26 cellular contexts compared by ENCODE assay signal in the genomic region with DNA sequence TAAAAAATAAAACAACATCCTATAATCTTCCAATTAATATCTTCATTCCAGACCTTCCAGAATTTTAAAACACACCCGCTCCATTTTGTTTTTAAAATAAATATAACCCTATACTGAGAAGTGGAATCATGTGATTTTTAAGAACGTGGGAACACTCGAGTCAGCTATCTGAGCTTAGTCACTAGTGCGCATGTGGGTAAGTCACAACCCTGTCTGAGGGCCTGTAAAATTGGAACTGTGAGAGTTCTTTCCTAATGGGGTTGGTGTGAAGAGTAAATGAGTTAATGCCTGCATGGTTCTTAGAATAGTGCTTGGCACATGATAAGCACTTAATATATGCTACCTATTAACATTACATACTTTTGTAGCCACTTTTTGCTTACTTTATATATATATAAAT. TPM values are rescaled to one million over a fixed set of nuclear protein-coding genes. Genes with fewer than 3 reads are reported as not detected.
DNase-seq lines count a peak whose midpoint lies in the region; TF ChIP-seq lines count a peak whose summit lies in the region.
"Had no signal": no experiment of that assay in that cellular context is flagged by ENCODE, and none has a peak within 500 bp of the region (broad histone marks: within the 10 kb centered on the region; RNA-seq: fewer than 3 reads in every experiment).

No MANE protein-coding gene starts in this region.

- H3K27ac ChIP-seq in left ventricle myocardium inferior (replicated peaks) (peak overlapping the region; percentile 67), smooth muscle cell (ENCODE audit: low read depth) (peak overlapping the region; percentile 76), sigmoid colon (no peak overlapping the region)
- H3K27ac ChIP-seq: foreskin keratinocyte, GM23248, HL-60, neutrophil had no signal

- H3K4me3 Mint-ChIP-seq in chondrocyte (ENCODE audit: unreplicated experiment), result no peak overlapping the region
- H3K4me3 Mint-ChIP-seq: activated B cell treated with CpG ODN at 0.5 μM for 24 hours; activated CD4-positive, alpha-beta memory T cell treated with anti-CD3 and anti-CD28 coated beads for 36 hours; stimulated activated naive CD8-positive, alpha-beta T cell treated with anti-CD3 and anti-CD28 coated beads, Interleukin-15, amount 100 ng/mL, for 72 hours; type B pancreatic cell had no signal

- H3K36me3 ChIP-seq in Loucy (ENCODE audit: insufficient read depth, low read length), result no peaks in the 10 kb centered on the region
- peaks cover 17% of the 10 kb centered on the region for H3K36me3 ChIP-seq in left ventricle myocardium inferior
- no peaks in the 10 kb centered on the region for H3K36me3 ChIP-seq in smooth muscle cell (ENCODE audit: low read depth)
- H3K36me3 ChIP-seq in sigmoid colon, result no peaks in the 10 kb centered on the region
- H3K36me3 ChIP-seq: neutrophil had no signal

- H3K79me2 ChIP-seq in Loucy (ENCODE audit: insufficient read depth, low read length) (no peaks in the 10 kb centered on the region), smooth muscle cell (ENCODE audit: low read depth) (no peaks in the 10 kb centered on the region)

- TF ChIP-seq CTCF in Loucy (conservative IDR thresholded peaks at IDR 0.05; ENCODE audit: low read length) (no peak), chondrocyte (IDR thresholded peaks at IDR 0.05) (no peak), left ventricle myocardium inferior (IDR thresholded peaks at IDR 0.05; ENCODE audit: borderline replicate concordance) (no peak), smooth muscle cell (IDR thresholded peaks at IDR 0.05; ENCODE audit: borderline replicate concordance, insufficient read depth, poor library complexity, severe bottlenecking) (no peak), sigmoid colon (IDR thresholded peaks at IDR 0.05) (no peak)

- intact Hi-C loops in left ventricle myocardium inferior (cut with micrococcal nuclease), result no loop called here
- intact Hi-C loops in sigmoid colon (cut with DNase I), result no loop called here

- H3K4me1 ChIP-seq in Loucy (ENCODE audit: insufficient read depth, low read length, poor library complexity, severe bottlenecking) (no peaks in the 10 kb centered on the region), left ventricle myocardium inferior (peaks cover 71% of the 10 kb centered on the region), smooth muscle cell (ENCODE audit: low read depth) (peaks cover 5% of the 10 kb centered on the region), sigmoid colon (peaks cover 0 to 24% (median 22%) of the 10 kb centered on the region in 4 donors)
- H3K4me1 ChIP-seq: foreskin keratinocyte had no signal

- no peaks in the 10 kb centered on the region for H3K27me3 Mint-ChIP-seq in chondrocyte (ENCODE audit: low read depth)
- H3K27me3 Mint-ChIP-seq: activated B cell treated with CpG ODN at 0.5 μM for 24 hours; activated CD4-positive, alpha-beta memory T cell treated with anti-CD3 and anti-CD28 coated beads for 36 hours; stimulated activated naive CD8-positive, alpha-beta T cell treated with anti-CD3 and anti-CD28 coated beads, Interleukin-15, amount 100 ng/mL, for 72 hours; type B pancreatic cell had no signal

- H3F3A ChIP-seq in Loucy (ENCODE audit: low read depth) (no peaks in the 10 kb centered on the region), smooth muscle cell (ENCODE audit: low read depth) (peaks cover 8% of the 10 kb centered on the region)

- TF ChIP-seq POLR2A in sigmoid colon (IDR thresholded peaks at IDR 0.05), result no peak

- H2AFZ ChIP-seq in Loucy (ENCODE audit: low read length), result peak overlapping the region; percentile 49; the same call in 1 of the 2 replicates
- peak overlapping the region; percentile 79 for H2AFZ ChIP-seq in smooth muscle cell (ENCODE audit: low read depth)

- TF ChIP-seq EP300 in sigmoid colon (IDR thresholded peaks at IDR 0.05), result no peak

- H3K27me3 ChIP-seq in Loucy (ENCODE audit: insufficient read depth, low read length, poor library complexity, severe bottlenecking) (peaks cover 6% of the 10 kb centered on the region), left ventricle myocardium inferior (ENCODE audit: low read depth) (no peaks in the 10 kb centered on the region), smooth muscle cell (ENCODE audit: low read depth) (no peaks in the 10 kb centered on the region), sigmoid colon (no peaks in the 10 kb centered on the region)
- H3K27me3 ChIP-seq: foreskin keratinocyte, neutrophil had no signal

- DNase-seq in chondrocyte (ENCODE audit: low spot score), result no peak
- no peak for DNase-seq in left ventricle myocardium inferior
- DNase-seq in smooth muscle cell (lab: John Stamatoyannopoulos, UW; ENCODE audit: unreplicated experiment), result no peak
- no peak for DNase-seq in NOMO-1 treated with DMSO at 0.1 percent for 48 hours (lab: John Stamatoyannopoulos, UW; ENCODE audit: unreplicated experiment)
- no peak for DNase-seq in NCI-H1048 (lab: John Stamatoyannopoulos, UW)
- DNase-seq in sigmoid colon, result no peak
- no peak for DNase-seq in HPDE6-E6E7 (ENCODE audit: extremely low spot score)
- DNase-seq: activated B cell treated with CpG ODN at 0.5 μM for 24 hours; activated CD4-positive, alpha-beta memory T cell treated with anti-CD3 and anti-CD28 coated beads for 36 hours; activated effector memory CD4-positive, alpha-beta T cell treated with Interleukin-2 at 50 U/mL for 16 hours; C1 segment of cervical spinal cord; foreskin keratinocyte; GM23248; hypothalamus; IMR-90; islet precursor cell; NCI-H2171; NCI-H526; SK-N-SH; stimulated activated CD4-positive, alpha-beta T cell treated with anti-CD3 and anti-CD28 coated beads, Interleukin-4, amount 100 ng/mL, for 24 hours; stimulated activated naive CD8-positive, alpha-beta T cell treated with anti-CD3 and anti-CD28 coated beads, Interleukin-15, amount 100 ng/mL, for 72 hours had no signal

- H3K9me3 Mint-ChIP-seq in chondrocyte (ENCODE audit: low read depth), result no peaks in the 10 kb centered on the region
- H3K9me3 Mint-ChIP-seq: activated B cell treated with CpG ODN at 0.5 μM for 24 hours; activated CD4-positive, alpha-beta memory T cell treated with anti-CD3 and anti-CD28 coated beads for 36 hours; stimulated activated naive CD8-positive, alpha-beta T cell treated with anti-CD3 and anti-CD28 coated beads, Interleukin-15, amount 100 ng/mL, for 72 hours; type B pancreatic cell had no signal

- no peaks in the 10 kb centered on the region for H3K9me2 ChIP-seq in Loucy (replicated peaks; ENCODE audit: low read depth, low read length)
- H3K9me2 ChIP-seq: SK-N-SH had no signal

- H3K4me3 ChIP-seq in Loucy (ENCODE audit: low read length, poor library complexity, severe bottlenecking), result no peak overlapping the region
- H3K4me3 ChIP-seq in left ventricle myocardium inferior, result no peak overlapping the region
- peak overlapping the region; percentile 5 for H3K4me3 ChIP-seq in smooth muscle cell
- H3K4me3 ChIP-seq in sigmoid colon, result no peak overlapping the region
- H3K4me3 ChIP-seq: lung had no signal

- no peaks in the 10 kb centered on the region for H3K9me3 ChIP-seq in Loucy (ENCODE audit: insufficient read depth, low read depth, low read length)
- no peaks in the 10 kb centered on the region for H3K9me3 ChIP-seq in left ventricle myocardium inferior (replicated peaks)
- no peaks in the 10 kb centered on the region for H3K9me3 ChIP-seq in smooth muscle cell (replicated peaks; ENCODE audit: low read depth)
- no peaks in the 10 kb centered on the region for H3K9me3 ChIP-seq in sigmoid colon
- H3K9me3 ChIP-seq: neutrophil, SK-N-SH had no signal

- peak overlapping the region; percentile 80 for H3K27ac Mint-ChIP-seq in chondrocyte (ENCODE audit: unreplicated experiment)
- H3K27ac Mint-ChIP-seq: activated B cell treated with CpG ODN at 0.5 μM for 24 hours; activated CD4-positive, alpha-beta memory T cell treated with anti-CD3 and anti-CD28 coated beads for 36 hours; stimulated activated naive CD8-positive, alpha-beta T cell treated with anti-CD3 and anti-CD28 coated beads, Interleukin-15, amount 100 ng/mL, for 72 hours; type B pancreatic cell had no signal

- peaks cover 39% of the 10 kb centered on the region for H3K4me1 Mint-ChIP-seq in chondrocyte (ENCODE audit: low read depth)
- H3K4me1 Mint-ChIP-seq: activated B cell treated with CpG ODN at 0.5 μM for 24 hours; stimulated activated naive CD8-positive, alpha-beta T cell treated with anti-CD3 and anti-CD28 coated beads, Interleukin-15, amount 100 ng/mL, for 72 hours had no signal

- 49% methylated on average over 4 of the region's 4 CpGs for WGBS in smooth muscle cell (ENCODE audit: low lambda C conversion rate)
- WGBS in sigmoid colon, 2 donors, result 85 to 91% methylated on average over 4 of the region's 4 CpGs

- H3K36me3 Mint-ChIP-seq in chondrocyte (ENCODE audit: low read depth), result no peaks in the 10 kb centered on the region
- H3K36me3 Mint-ChIP-seq: activated CD4-positive, alpha-beta memory T cell treated with anti-CD3 and anti-CD28 coated beads for 36 hours; type B pancreatic cell had no signal

- H3K9ac ChIP-seq in Loucy (ENCODE audit: low read depth, low read length, poor library complexity, severe bottlenecking), result no peak overlapping the region
- peak overlapping the region; percentile 50 for H3K9ac ChIP-seq in smooth muscle cell (ENCODE audit: low read depth)
- H3K9ac ChIP-seq: GM23248, SK-N-SH had no signal

- H4K20me1 ChIP-seq in Loucy (ENCODE audit: insufficient read depth, low read length, poor library complexity, severe bottlenecking) (no peaks in the 10 kb centered on the region), smooth muscle cell (ENCODE audit: low read depth) (no peaks in the 10 kb centered on the region)

- H3K4me2 ChIP-seq in Loucy (ENCODE audit: low read depth, low read length, poor library complexity, severe bottlenecking) (no peak overlapping the region), smooth muscle cell (peak overlapping the region; percentile 20)
- H3K4me2 ChIP-seq: SK-N-SH had no signal

RNA-seq across cellular contexts. Expression of a gene that starts 19.9 kb away (rescaled TPM):
- total RNA-seq in chondrocyte, result 72.1 to 94.2 TPM (median 88.3 TPM) in 3 replicates
- total RNA-seq in left ventricle myocardium inferior, result 53.6 TPM
- total RNA-seq in smooth muscle cell, result 49.8 and 387 TPM in 2 replicates
- polyA plus RNA-seq in smooth muscle cell, result 19.8 and 23.9 TPM in 2 replicates
- 100 to 1,000 TPM in 3 of 4 donors, 10 to 100 TPM in 1; 80.6 to 264 (median 194) TPM for total RNA-seq in sigmoid colon
- 100 to 1,000 TPM in 1 of 3 donors, 10 to 100 TPM in 2; 42.0 to 119 (median 81.1) TPM for polyA plus RNA-seq in sigmoid colon

Comparison
In these comparisons a context has a peak if more than half of its experiments do, and no peak if none do; other contexts are left out.
1. H3K27ac ChIP-seq: peak in left ventricle myocardium inferior (single experiment) and smooth muscle cell (single experiment); none in sigmoid colon (0 of 4).